In genomic region chr2:85578243-85579180, GRCh38 we compare ENCODE assay signal across 1 cellular context.
TF ChIP-seq lines count a peak whose summit lies in the region.

No MANE protein-coding gene starts in this region.

TF ChIP-seq in H1, 55 proteins besides CTCF, POLR2A, EP300 and RAD21:
- no peak for TF ChIP-seq NANOG (IDR thresholded peaks at IDR 0.05; ENCODE audit: insufficient read depth, low read depth, low read length, poor library complexity, severe bottlenecking)
